ENCODE assay signal across 13 cellular contexts in genomic region chr11:94880216-94880615, GRCh38.
DNase-seq lines count a peak whose midpoint lies in the region; ATAC-seq, FAIRE-seq and TF ChIP-seq lines count a peak whose summit lies in the region.
"Had no signal": no experiment of that assay in that cellular context is flagged by ENCODE, and none has a peak within 500 bp of the region (broad histone marks: within the 10 kb centered on the region; RNA-seq: fewer than 3 reads in every experiment).

No MANE protein-coding gene starts in this region.

- H3K4me2 ChIP-seq in A549 = peak overlapping the region; percentile 42

- TF ChIP-seq CTCF in A549 (IDR thresholded peaks at IDR 0.05) (no peak), fibroblast of mammary gland (conservative IDR thresholded peaks at IDR 0.05; ENCODE audit: control insufficient read depth, insufficient read depth, low read depth, low read length) (no peak)

- CTCF ChIA-PET in A549 (lab: Yijun Ruan, JAX) = no interaction called here

- H3K4me1 ChIP-seq in A549 = peaks cover 29% of the 10 kb centered on the region

- TF ChIP-seq POLR2A in A549 (IDR thresholded peaks at IDR 0.05; ENCODE audit: low read length) = no peak

- no peak overlapping the region for H3K4me3 ChIP-seq in A549
- H3K4me3 ChIP-seq in fibroblast of mammary gland (ENCODE audit: control insufficient read depth, low read depth, low read length) = no peak overlapping the region
- H3K4me3 ChIP-seq: tibial artery had no signal

- WGBS in A549 (ENCODE audit: missing lambda C conversion rate) = 19% methylated on average over 4 of the region's 4 CpGs

- FAIRE-seq in A549 (lab: Jason Lieb, UNC) = no peak

- TF ChIP-seq RAD21 in A549 (conservative IDR thresholded peaks at IDR 0.05 in 1 of 2, IDR thresholded peaks at IDR 0.05 in 1 of 2) = no peak

- no peak for TF ChIP-seq EP300 in A549 (IDR thresholded peaks at IDR 0.05)

- H3K27ac ChIP-seq in A549 = no peak overlapping the region
- H3K27ac ChIP-seq: tibial artery, WERI-Rb-1 had no signal

- DNase-seq in A549 (ENCODE audit: low read depth in 1 of 2, low spot score in 1 of 2) (peak; percentile 69 to 74), EL (peak; percentile 26), RKO (ENCODE audit: low spot score) (peak; percentile 79), fibroblast of mammary gland (ENCODE audit: low read depth) (peak; percentile 49), KG1 (lab: John Stamatoyannopoulos, UW) (no peak)
- DNase-seq in activated naive CD4-positive, alpha-beta T cell treated with anti-CD3 and anti-CD28 coated beads, Interleukin-2, amount 50 U/mL, for 16 hours = no peak
- DNase-seq: naive B cell, NCI-H1105 treated with DMSO at 0.1 percent for 48 hours, Right ventricle myocardium superior, tibial artery, WERI-Rb-1 had no signal

- POLR2A ChIA-PET in A549 (lab: Yijun Ruan, JAX) = no interaction called here

- H3K9me3 ChIP-seq in A549 = no peaks in the 10 kb centered on the region
- H3K9me3 ChIP-seq: tibial artery had no signal

- ATAC-seq in A549 = peak; percentile 79 to 84
- no peak for ATAC-seq in GM19455 (IDR thresholded peaks at IDR 0.05; ENCODE audit: unreplicated experiment)
- ATAC-seq in GM19463 (IDR thresholded peaks at IDR 0.05; ENCODE audit: unreplicated experiment) = no peak

TF ChIP-seq in A549, 52 proteins besides CTCF, POLR2A, EP300 and RAD21:
- TF ChIP-seq MAFK (IDR thresholded peaks at IDR 0.05; ENCODE audit: partially characterized antibody) (peak; percentile 13), NFE2L2 (conservative IDR thresholded peaks at IDR 0.05; ENCODE audit: low read length) (no peak), GATA3 (IDR thresholded peaks at IDR 0.05; ENCODE audit: borderline replicate concordance) (peak; percentile 52; the same call in 1 of the 2 replicates), KDM1A (IDR thresholded peaks at IDR 0.05; ENCODE audit: low read depth) (no peak), TFCP2L1 (CRISPR knock-in tag; IDR thresholded peaks at IDR 0.05) (no peak), JUNB (IDR thresholded peaks at IDR 0.05) (peak; percentile 87), NR3C1 (IDR thresholded peaks at IDR 0.05) (no peak), POLR2AphosphoS2 (conservative IDR thresholded peaks at IDR 0.05; ENCODE audit: low read length) (no peak), JUN (IDR thresholded peaks at IDR 0.05) (0 out of 5 replicates have a peak, but pooled peaks of 1 of the 2 experiments have one; percentile 21), FOSL2 (IDR thresholded peaks at IDR 0.05) (peak; percentile 93), FOSL2 (CRISPR knock-in tag; IDR thresholded peaks at IDR 0.05) (peak; percentile 90)
- TF ChIP-seq, protein P1, sequence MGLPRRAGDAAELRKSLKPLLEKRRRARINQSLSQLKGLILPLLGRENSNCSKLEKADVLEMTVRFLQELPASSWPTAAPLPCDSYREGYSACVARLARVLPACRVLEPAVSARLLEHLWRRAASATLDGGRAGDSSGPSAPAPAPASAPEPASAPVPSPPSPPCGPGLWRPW (IDR thresholded peaks at IDR 0.05) = no peak
TF ChIP-seq in A549: peak in this region for 5.

Comparison
In these comparisons a context has a peak if more than half of its experiments do, and no peak if none do; other contexts are left out.
1. ATAC-seq: peak in A549 (2 of 2); none in GM19455 (single experiment) and GM19463 (single experiment).
2. DNase-seq: peak in A549 (2 of 2), EL (single experiment), RKO (single experiment) and fibroblast of mammary gland (single experiment); none in activated naive CD4-positive, alpha-beta T cell treated with anti-CD3 and anti-CD28 coated beads, Interleukin-2, amount 50 U/mL, for 16 hours (single experiment) and KG1 (single experiment).